In the genomic region with DNA sequence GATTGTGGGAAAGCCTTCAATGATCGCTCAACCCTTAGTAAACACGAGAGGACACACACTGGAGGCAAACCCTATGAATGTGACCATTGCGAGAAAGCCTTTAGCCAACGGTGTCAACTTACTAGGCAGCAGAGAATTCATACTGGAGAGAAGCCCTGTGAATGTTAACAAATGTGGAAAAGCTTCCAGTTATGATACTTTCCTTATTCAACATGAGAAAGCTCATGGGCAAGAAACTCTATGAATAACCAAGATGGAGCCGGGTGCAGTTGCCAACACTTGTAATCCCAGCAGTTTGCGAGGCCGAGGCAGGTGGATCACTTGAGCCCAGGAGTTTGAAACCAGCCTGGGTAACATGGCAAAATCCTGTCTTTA, we compare ENCODE assay signal across 1 cellular context.
TF ChIP-seq lines count a peak whose summit lies in the region.

No MANE protein-coding gene starts in this region.

TF ChIP-seq in HEK293T, 16 proteins besides CTCF, POLR2A, EP300 and RAD21 (continued from another document):
- TF ChIP-seq FOXK2 (IDR thresholded peaks at IDR 0.05) (no peak), FOXM1 (IDR thresholded peaks at IDR 0.05; ENCODE audit: borderline replicate concordance) (no peak), CTBP1 (IDR thresholded peaks at IDR 0.05; ENCODE audit: borderline replicate concordance) (no peak), TARDBP (IDR thresholded peaks at IDR 0.05) (no peak), ELF4 (IDR thresholded peaks at IDR 0.05) (no peak), L3MBTL2 (conservative IDR thresholded peaks at IDR 0.05) (no peak), ZNF384 (IDR thresholded peaks at IDR 0.05) (no peak), NFRKB (IDR thresholded peaks at IDR 0.05) (no peak), SUZ12 (IDR thresholded peaks at IDR 0.05) (no peak)
TF ChIP-seq in HEK293T: peak in this region for 0.
